Comparison of ENCODE assay signal across 9 cellular contexts in the genomic region with DNA sequence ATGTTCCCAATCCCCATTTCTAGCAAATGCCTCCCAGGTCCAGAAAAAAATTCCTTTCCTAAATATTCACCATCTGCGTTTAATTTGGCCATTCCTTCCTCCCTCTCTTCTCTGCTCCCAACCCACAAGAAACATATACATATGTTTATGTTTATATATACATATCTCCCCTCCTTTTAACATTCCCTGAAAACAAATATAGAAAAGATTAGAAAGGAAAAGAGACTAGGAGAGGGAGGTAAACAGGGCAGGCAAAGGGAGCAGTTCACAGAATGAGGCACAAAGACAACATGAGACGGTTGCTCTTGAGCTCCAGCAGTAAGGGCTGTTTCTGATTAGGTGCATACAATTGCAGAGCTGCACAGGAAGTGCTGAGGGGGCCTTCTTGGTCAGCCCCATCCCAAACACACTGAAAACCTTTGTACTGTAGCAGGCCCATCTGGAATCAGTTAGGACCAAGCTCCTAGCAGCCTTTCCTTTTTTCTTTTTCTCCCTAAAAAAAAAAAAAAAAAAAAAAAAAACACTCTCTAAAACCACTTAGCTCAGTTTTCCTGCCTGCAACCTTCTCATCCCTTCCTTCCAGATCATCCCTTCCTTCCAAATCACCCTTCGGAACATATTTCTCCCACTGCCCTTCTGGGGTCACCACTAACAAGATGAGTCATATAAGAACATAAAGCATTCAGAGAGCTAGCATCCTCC. TPM values are rescaled to one million over a fixed set of nuclear protein-coding genes. Genes with fewer than 3 reads are reported as not detected.
DNase-seq lines count a peak whose midpoint lies in the region; ATAC-seq and TF ChIP-seq lines count a peak whose summit lies in the region.
"Had no signal": no experiment of that assay in that cellular context is flagged by ENCODE, and none has a peak within 500 bp of the region (broad histone marks: within the 10 kb centered on the region; RNA-seq: fewer than 3 reads in every experiment).

No MANE protein-coding gene starts in this region.

- no peaks in the 10 kb centered on the region for H3K9me3 ChIP-seq in ectodermal cell (ENCODE audit: control insufficient read depth, low read length)

- H3K4me3 ChIP-seq in AG10803 (ENCODE audit: low read length) (peak overlapping the region; percentile 19), ectodermal cell (ENCODE audit: insufficient read depth, low read depth, low read length) (no peak overlapping the region)

- H3K27me3 Mint-ChIP-seq in neural crest cell (ENCODE audit: low read depth) = no peaks in the 10 kb centered on the region

- no peaks in the 10 kb centered on the region for H3K27me3 ChIP-seq in ectodermal cell (ENCODE audit: control insufficient read depth, insufficient read depth, low read length, poor library complexity, severe bottlenecking)

- no peak for ATAC-seq in GM21447 (IDR thresholded peaks at IDR 0.05; ENCODE audit: unreplicated experiment)

- H3K4me1 ChIP-seq in ectodermal cell (ENCODE audit: control insufficient read depth, insufficient read depth, low read length) = peaks cover 8% of the 10 kb centered on the region

- peak overlapping the region; percentile 52 for H3K4me3 Mint-ChIP-seq in neural crest cell

- in situ Hi-C loops in ACHN (cut with HindIII; ENCODE audit: low pct_ligation_motif_present, low pct_unique_long_range_greater_than_20kb, low sequenced_read_pairs) = no loop called here

- no peak for TF ChIP-seq CTCF in AG10803 (conservative IDR thresholded peaks at IDR 0.05; ENCODE audit: low read length)
- TF ChIP-seq CTCF in neural crest cell (conservative IDR thresholded peaks at IDR 0.05) = no peak

- 76 to 79% methylated on average over 3 of the region's 3 CpGs for WGBS in ectodermal cell, 2 experiments

- no peaks in the 10 kb centered on the region for H3K36me3 Mint-ChIP-seq in neural crest cell (ENCODE audit: low read depth)

- no peaks in the 10 kb centered on the region for H3K36me3 ChIP-seq in ectodermal cell (ENCODE audit: control insufficient read depth, insufficient read depth, low read length)

- DNase-seq in AG10803 (ENCODE audit: low read depth) (peak; percentile 98), Kasumi-1 (lab: John Stamatoyannopoulos, UW) (peak; percentile 26 to 28), neural crest cell (ENCODE audit: low read depth, low spot score) (no peak), ACHN (no peak), NCI-H748 treated with DMSO at 0.1 percent for 48 hours (lab: John Stamatoyannopoulos, UW) (no peak), HuH-7.5 (ENCODE audit: low spot score) (no peak)
- DNase-seq: NCI-H526 had no signal

- peak overlapping the region; percentile 91 for H3K27ac Mint-ChIP-seq in neural crest cell (ENCODE audit: unreplicated experiment)

- H3K27ac ChIP-seq in ectodermal cell (ENCODE audit: insufficient read depth, low read depth, low read length, poor library complexity, severe bottlenecking) = peak overlapping the region; percentile 21

- H3K4me1 Mint-ChIP-seq in neural crest cell = peaks cover 78% of the 10 kb centered on the region

- H3K9me3 Mint-ChIP-seq in neural crest cell = no peaks in the 10 kb centered on the region

RNA-seq across cellular contexts. Expression of a gene that starts 57.1 kb away (rescaled TPM):
- polyA plus RNA-seq in ectodermal cell (2013, experiment 1 of 4) = 159 TPM
- 170 TPM for polyA plus RNA-seq in ectodermal cell (2013, experiment 2 of 4)
- polyA plus RNA-seq in ectodermal cell (2013, experiment 3 of 4) = 126 TPM
- polyA plus RNA-seq in ectodermal cell (2013, experiment 4 of 4) = 142 TPM
- total RNA-seq in neural crest cell = 126 and 136 TPM in 2 replicates

Comparison
In these comparisons a context has a peak if more than half of its experiments do, and no peak if none do; other contexts are left out.
1. DNase-seq: peak in AG10803 (single experiment) and Kasumi-1 (2 of 2); none in neural crest cell (single experiment), ACHN (single experiment), NCI-H748 treated with DMSO at 0.1 percent for 48 hours (single experiment) and HuH-7.5 (single experiment).